Comparison of ENCODE assay signal across 23 cellular contexts in the genomic region with DNA sequence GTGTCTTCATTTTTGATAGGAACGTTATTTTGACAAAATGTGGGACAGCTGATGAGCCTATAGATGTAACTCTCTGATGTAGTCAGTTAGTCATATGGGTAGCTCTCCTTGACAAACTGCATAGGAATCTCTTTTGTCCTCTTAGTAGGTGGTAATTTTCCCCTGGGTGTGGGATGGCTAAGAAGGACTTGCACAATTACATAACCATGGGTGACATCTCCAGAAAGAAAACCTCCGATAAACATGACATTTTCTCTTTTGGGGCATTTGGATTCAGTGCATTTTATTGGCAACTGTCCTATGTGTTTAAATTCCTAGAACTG. TPM values are rescaled to one million over a fixed set of nuclear protein-coding genes. Genes with fewer than 3 reads are reported as not detected.
DNase-seq lines count a peak whose midpoint lies in the region; ATAC-seq, FAIRE-seq and TF ChIP-seq lines count a peak whose summit lies in the region.
"Had no signal": no experiment of that assay in that cellular context is flagged by ENCODE, and none has a peak within 500 bp of the region (broad histone marks: within the 10 kb centered on the region; RNA-seq: fewer than 3 reads in every experiment).

No MANE protein-coding gene starts in this region.

- 0% methylated on average over 1 of the region's 2 CpGs for whole genome bisulfite sequencing in mammary epithelial cell (ENCODE audit: low coverage, missing lambda C conversion rate)

- TF ChIP-seq POLR2A in breast epithelium (IDR thresholded peaks at IDR 0.05) = no peak

- peaks cover 44% of the 10 kb centered on the region for H3K4me1 Mint-ChIP-seq in astrocyte (ENCODE audit: low read depth, unreplicated experiment)
- H3K4me1 Mint-ChIP-seq in activated T-cell treated with anti-CD3 and anti-CD28 coated beads, Interleukin-2, amount 50 U/mL, for 4 hours (ENCODE audit: low read depth) = no peaks in the 10 kb centered on the region

- no peaks in the 10 kb centered on the region for H4K20me1 ChIP-seq in mammary epithelial cell (ENCODE audit: insufficient read depth, low read length)
- H4K20me1 ChIP-seq in astrocyte (ENCODE audit: insufficient read depth, low read length) = no peaks in the 10 kb centered on the region

- peaks cover 8% of the 10 kb centered on the region for H3K9me3 ChIP-seq in mammary epithelial cell (replicated peaks; ENCODE audit: insufficient read depth, low read length)
- peaks cover 13 to 18% of the 10 kb centered on the region in 2 donors for H3K9me3 ChIP-seq in breast epithelium
- peaks cover 15% of the 10 kb centered on the region for H3K9me3 ChIP-seq in astrocyte (ENCODE audit: insufficient read depth, low read depth, low read length)
- H3K9me3 ChIP-seq in left lung = peaks cover 0 to 14% of the 10 kb centered on the region in 2 donors

- dilution Hi-C loops in mammary epithelial cell (cut with HindIII; ENCODE audit: low sequenced_read_pairs) = no loop called here

- no peak overlapping the region for H3K4me3 Mint-ChIP-seq in astrocyte (ENCODE audit: unreplicated experiment)
- H3K4me3 Mint-ChIP-seq in activated T-cell treated with anti-CD3 and anti-CD28 coated beads, Interleukin-2, amount 50 U/mL, for 4 hours = no peak overlapping the region
- H3K4me3 Mint-ChIP-seq: activated naive CD8-positive, alpha-beta T cell; stimulated activated naive CD8-positive, alpha-beta T cell treated with anti-CD3 and anti-CD28 coated beads, Interleukin-15, Interleukin-2, amounts not matched to agents 100 ng/mL and 50 ng/mL, for 24 hours had no signal

- H3K4me3 ChIP-seq in mammary epithelial cell (replicated peaks in 1 of 3; ENCODE audit: insufficient read depth in 1 of 3, low read depth in 2 of 3, low read length in 3 of 3) = no peak overlapping the region
- H3K4me3 ChIP-seq in breast epithelium = no peak overlapping the region
- peak overlapping the region; percentile 15 for H3K4me3 ChIP-seq in astrocyte (ENCODE audit: insufficient read depth, low read depth, low read length)
- H3K4me3 ChIP-seq in left lung = no peak overlapping the region
- H3K4me3 ChIP-seq: ascending aorta, esophagus muscularis mucosa, lower lobe of right lung had no signal

- CTCF ChIA-PET in mammary epithelial cell (lab: Charles Lee; ENCODE audit: low non-redundant PET) = interaction anchor here (0.6 to 1.6 kb wide), 2 partner anchors 33 to 106 kb away, joined by 5 to 18 read pairs; no protein-coding TSS in a partner anchor

- H3K79me2 ChIP-seq in mammary epithelial cell (ENCODE audit: insufficient read depth, low read length) (no peaks in the 10 kb centered on the region), astrocyte (ENCODE audit: insufficient read depth, low read length) (no peaks in the 10 kb centered on the region)
- H3K79me2 ChIP-seq: parathyroid adenoma had no signal

- H3K27me3 ChIP-seq in mammary epithelial cell (ENCODE audit: insufficient read depth, low read length) (no peaks in the 10 kb centered on the region), breast epithelium (peaks cover 2 to 3% of the 10 kb centered on the region in 2 donors), astrocyte (ENCODE audit: insufficient read depth, low read length) (peaks cover 5% of the 10 kb centered on the region), left lung (peaks cover 10 to 61% of the 10 kb centered on the region in 2 donors)
- H3K27me3 ChIP-seq: BE2C had no signal

- H3K36me3 ChIP-seq in mammary epithelial cell (ENCODE audit: insufficient read depth, low read length) (no peaks in the 10 kb centered on the region), breast epithelium (no peaks in the 10 kb centered on the region), astrocyte (ENCODE audit: insufficient read depth, low read length) (no peaks in the 10 kb centered on the region), left lung (no peaks in the 10 kb centered on the region)
- H3K36me3 ChIP-seq: ascending aorta, BE2C, esophagus muscularis mucosa, lower lobe of right lung had no signal

- intact Hi-C loops in mammary epithelial cell (cut with micrococcal nuclease) = loop anchor here (1.0 to 10.0 kb wide), 7 partner anchors 33 to 292 kb away; a partner anchor contains a TSS
- intact Hi-C loops in breast epithelium (cut with DNase I; ENCODE audit: low total_unique reads) = no loop called here
- intact Hi-C loops in left lung (cut with DNase I) = loop anchor here in 1 of 2 donors (10.0 kb wide), 1 partner anchor 102 kb away; no protein-coding TSS in a partner anchor

- peaks cover 17% of the 10 kb centered on the region for H3K4me1 ChIP-seq in mammary epithelial cell (ENCODE audit: insufficient read depth, low read length)
- H3K4me1 ChIP-seq in breast epithelium = no peaks in the 10 kb centered on the region
- peaks cover 31% of the 10 kb centered on the region for H3K4me1 ChIP-seq in astrocyte (ENCODE audit: insufficient read depth, low read length)
- peaks cover 0 to under 1% of the 10 kb centered on the region in 2 donors for H3K4me1 ChIP-seq in left lung
- H3K4me1 ChIP-seq: ascending aorta, BE2C, esophagus muscularis mucosa, lower lobe of right lung had no signal

- no peak overlapping the region for H3K9ac ChIP-seq in mammary epithelial cell (ENCODE audit: insufficient read depth, low read length)
- peak overlapping the region; percentile 44 for H3K9ac ChIP-seq in astrocyte (ENCODE audit: low read length)
- H3K9ac ChIP-seq: parathyroid adenoma had no signal

- H3K27ac ChIP-seq in mammary epithelial cell (ENCODE audit: insufficient read depth, low read depth, low read length) (peak overlapping the region; percentile 72), breast epithelium (no peak overlapping the region), astrocyte (ENCODE audit: low read depth, low read length) (no peak overlapping the region), left lung (no peak overlapping the region)
- H3K27ac ChIP-seq: ascending aorta, esophagus muscularis mucosa, HL-60, lower lobe of right lung, parathyroid adenoma had no signal

- TF ChIP-seq CTCF in mammary epithelial cell (conservative IDR thresholded peaks at IDR 0.05 in 1 of 2, IDR thresholded peaks at IDR 0.05 in 1 of 2; ENCODE audit: extremely low read depth in 1 of 2, insufficient read depth in 1 of 2, low read depth in 1 of 2, low read length in 2 of 2) (no peak), breast epithelium (IDR thresholded peaks at IDR 0.05) (no peak), astrocyte (IDR thresholded peaks at IDR 0.05; ENCODE audit: insufficient read depth, low read depth, low read length) (no peak), left lung (IDR thresholded peaks at IDR 0.05) (no peak), omental fat pad (IDR thresholded peaks at IDR 0.05) (no peak)

- FAIRE-seq in astrocyte (lab: Jason Lieb, UNC) = peak; percentile 55

- H3K36me3 Mint-ChIP-seq in astrocyte (ENCODE audit: low read depth, unreplicated experiment) = peaks cover 11% of the 10 kb centered on the region
- no peaks in the 10 kb centered on the region for H3K36me3 Mint-ChIP-seq in activated T-cell treated with anti-CD3 and anti-CD28 coated beads, Interleukin-2, amount 50 U/mL, for 4 hours (ENCODE audit: insufficient read depth)

- H3K27me3 Mint-ChIP-seq in astrocyte (ENCODE audit: low read depth, unreplicated experiment) = peaks cover 2% of the 10 kb centered on the region
- peaks cover 60% of the 10 kb centered on the region for H3K27me3 Mint-ChIP-seq in activated T-cell treated with anti-CD3 and anti-CD28 coated beads, Interleukin-2, amount 50 U/mL, for 4 hours (ENCODE audit: low read depth)

- ATAC-seq in left lung = no peak
- no peak for ATAC-seq in activated T-cell treated with anti-CD3 and anti-CD28 coated beads, Interleukin-2, amount 50 U/mL, for 4 hours
- ATAC-seq in omental fat pad (ENCODE audit: low FRiP score) = no peak

- DNase-seq in mammary epithelial cell (peak; percentile 79), breast epithelium (ENCODE audit: low spot score in 2 of 2) (no peak), astrocyte (ENCODE audit: low read depth) (peak; percentile 80), iris pigment epithelial cell (ENCODE audit: low read depth) (peak; percentile 46), left lung (no peak), NCI-H2196 (lab: John Stamatoyannopoulos, UW; ENCODE audit: unreplicated experiment) (no peak), omental fat pad (ENCODE audit: low spot score) (no peak)
- no peak for DNase-seq in activated T-cell treated with anti-CD3 and anti-CD28 coated beads, Interleukin-2, amount 50 U/mL, for 4 hours
- DNase-seq: activated CD8-positive, alpha-beta memory T cell treated with anti-CD3 and anti-CD28 coated beads, Interleukin-2, amount 50 U/mL, for 48 hours; islet precursor cell; lower lobe of right lung; right cardiac atrium; Right ventricle myocardium superior had no signal

- H3K27ac Mint-ChIP-seq in astrocyte (ENCODE audit: unreplicated experiment) = peak overlapping the region; percentile 98
- H3K27ac Mint-ChIP-seq: activated naive CD8-positive, alpha-beta T cell; stimulated activated naive CD8-positive, alpha-beta T cell treated with anti-CD3 and anti-CD28 coated beads, Interleukin-15, Interleukin-2, amounts not matched to agents 100 ng/mL and 50 ng/mL, for 24 hours had no signal

- in situ Hi-C loops in mammary epithelial cell (cut with MboI; ENCODE audit: low sequenced_read_pairs in 2 of 2) = loop anchor here (5.0 to 25.0 kb wide), 5 partner anchors 40 to 430 kb away; a partner anchor contains a TSS

- H2AFZ ChIP-seq in mammary epithelial cell (ENCODE audit: low read depth, low read length) (no peak overlapping the region), astrocyte (ENCODE audit: low read depth, low read length) (no peak overlapping the region)
- H2AFZ ChIP-seq: parathyroid adenoma had no signal

- no TSS peak for BruUV-seq in mammary epithelial cell (replicated peaks; lab: Mats Ljungman, UMichigan)

- H3K4me2 ChIP-seq in mammary epithelial cell (ENCODE audit: insufficient read depth, low read depth, low read length) = peak overlapping the region; percentile 33
- peak overlapping the region; percentile 71 for H3K4me2 ChIP-seq in astrocyte (ENCODE audit: low read length)

- peaks cover 41% of the 10 kb centered on the region for H3K9me3 Mint-ChIP-seq in astrocyte (ENCODE audit: unreplicated experiment)
- H3K9me3 Mint-ChIP-seq in activated T-cell treated with anti-CD3 and anti-CD28 coated beads, Interleukin-2, amount 50 U/mL, for 4 hours = peaks cover 17% of the 10 kb centered on the region

RNA-seq across cellular contexts. Expression of a gene that starts 41.8 kb away (rescaled TPM):
- total RNA-seq in mammary epithelial cell (100 to 1,000 TPM in 1 of 2 donors, 10 to 100 TPM in 1; 62.8 to 295 TPM), breast epithelium (not detected), astrocyte (93.5 and 127 TPM in 2 replicates), left lung (not detected), omental fat pad (not detected)
- polyA plus RNA-seq in mammary epithelial cell = 179 TPM
- 78.6 TPM for polyA minus RNA-seq in mammary epithelial cell
- not detected for total RNA-seq in activated T-cell treated with anti-CD3 and anti-CD28 coated beads, Interleukin-2, amount 50 U/mL, for 4 hours
- total RNA-seq: ascending aorta, cerebellum, esophagus muscularis mucosa, lower lobe of right lung, right cardiac atrium, Right ventricle myocardium superior had no signal
- polyA plus RNA-seq: neural cell, right cardiac atrium had no signal

RNA-seq across cellular contexts. Expression of a gene that starts 41.9 kb away (rescaled TPM):
- total RNA-seq in mammary epithelial cell = 1 to 10 TPM in 1 of 2 donors, not detected in 1; 1.5 TPM
- not detected for polyA plus RNA-seq in mammary epithelial cell
- not detected for polyA minus RNA-seq in mammary epithelial cell
- not detected for total RNA-seq in breast epithelium
- 2.3 and 5.4 TPM in 2 replicates for total RNA-seq in astrocyte
- not detected for total RNA-seq in left lung
- not detected for total RNA-seq in activated T-cell treated with anti-CD3 and anti-CD28 coated beads, Interleukin-2, amount 50 U/mL, for 4 hours
- not detected for total RNA-seq in omental fat pad
- total RNA-seq: ascending aorta, esophagus muscularis mucosa, H4, lower lobe of right lung, right cardiac atrium, Right ventricle myocardium superior had no signal
- polyA plus RNA-seq: right cardiac atrium had no signal

RNA-seq across cellular contexts. Expression of a gene that starts 59.8 kb away (rescaled TPM):
- total RNA-seq in mammary epithelial cell (not detected), breast epithelium (not detected), astrocyte (not detected in 2 replicates), left lung (1 to 10 TPM in 1 of 2 donors, under 1 TPM in 1; 0.38 to 6.3 TPM), omental fat pad (not detected)
- not detected for polyA plus RNA-seq in mammary epithelial cell
- polyA minus RNA-seq in mammary epithelial cell = not detected
- not detected for total RNA-seq in activated T-cell treated with anti-CD3 and anti-CD28 coated beads, Interleukin-2, amount 50 U/mL, for 4 hours
- total RNA-seq: ascending aorta, cerebellum, H4, right cardiac atrium, Right ventricle myocardium superior had no signal
- polyA plus RNA-seq: neural cell, right cardiac atrium had no signal

Comparison
In these comparisons a context has a peak if more than half of its experiments do, and no peak if none do; other contexts are left out.
1. DNase-seq: peak in mammary epithelial cell (single experiment), astrocyte (single experiment) and iris pigment epithelial cell (single experiment); none in breast epithelium (0 of 2), left lung (0 of 2), NCI-H2196 (single experiment), activated T-cell treated with anti-CD3 and anti-CD28 coated beads, Interleukin-2, amount 50 U/mL, for 4 hours (single experiment) and omental fat pad (single experiment).
2. RNA of a gene that starts 41.8 kb away (total RNA-seq): 62.8 to 295 TPM in mammary epithelial cell and 93.5 to 127 TPM in astrocyte; not detected in breast epithelium, not detected in left lung, not detected in activated T-cell treated with anti-CD3 and anti-CD28 coated beads, Interleukin-2, amount 50 U/mL, for 4 hours and not detected in omental fat pad; every median in the first group is over 10 times any median in the second.